24 cellular contexts compared by ENCODE assay signal in the genomic region with DNA sequence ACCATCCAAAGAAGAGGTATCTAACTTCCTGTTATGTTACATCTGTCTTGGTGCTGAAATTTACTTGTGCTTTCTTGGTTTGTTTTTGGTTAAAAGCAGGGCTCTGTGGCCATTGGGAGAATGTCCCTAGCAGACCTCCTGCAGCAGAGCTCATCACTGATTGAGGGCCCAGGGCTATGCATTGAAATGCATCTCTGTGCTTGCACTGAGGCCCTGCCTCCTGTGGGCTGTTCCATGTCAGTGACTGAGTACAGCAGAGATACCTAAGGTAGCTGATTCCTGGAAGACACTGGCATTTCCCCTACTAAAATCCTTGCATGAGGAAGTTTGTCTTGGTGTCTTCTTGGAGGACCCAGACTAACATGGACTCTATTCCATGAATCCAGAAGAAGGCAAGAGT.
"Had no signal": no experiment of that assay in that cellular context is flagged by ENCODE, and none has a peak within 500 bp of the region (broad histone marks: within the 10 kb centered on the region; RNA-seq: fewer than 3 reads in every experiment).

No MANE protein-coding gene starts in this region.

- H3K27me3 Mint-ChIP-seq: activated CD4-positive, alpha-beta T cell treated with anti-CD3 and anti-CD28 coated beads, Interleukin-2, amount 10 ng/mL, durations not matched to agents 7 days and 5 days; central memory CD8-positive, alpha-beta T cell; dendritic cell treated with granulocyte-macrophage colony-stimulating factor and Interleukin-4, amounts not matched to agents 40 ng/mL and 50 ng/mL, for 4 days had no signal

- H3K4me3 ChIP-seq: coronary artery, dorsolateral prefrontal cortex, esophagus muscularis mucosa, gastroesophageal sphincter had no signal

- H3K27ac ChIP-seq: brain microvascular endothelial cell, coronary artery, dorsolateral prefrontal cortex, esophagus muscularis mucosa, foreskin keratinocyte, gastroesophageal sphincter had no signal

- H3K9me3 ChIP-seq: esophagus muscularis mucosa, gastroesophageal sphincter had no signal

- DNase-seq: activated CD4-positive, alpha-beta memory T cell treated with anti-CD3 and anti-CD28 coated beads, Interleukin-2, amount 10 ng/mL, durations not matched to agents 7 days and 5 days; activated CD4-positive, alpha-beta T cell treated with anti-CD3 and anti-CD28 coated beads for 1 hour; activated CD4-positive, alpha-beta T cell treated with anti-CD3 and anti-CD28 coated beads for 4 hours; activated CD4-positive, alpha-beta T cell treated with anti-CD3 and anti-CD28 coated beads, Interleukin-2, amount 10 ng/mL, durations not matched to agents 7 days and 5 days; activated CD4-positive, alpha-beta T cell treated with anti-CD3 and anti-CD28 coated beads, Interleukin-2, amount 50 U/mL, for 4 hours; activated effector memory CD4-positive, alpha-beta T cell treated with anti-CD3 and anti-CD28 coated beads, Interleukin-2, amount 50 U/mL, for 16 hours; activated naive CD4-positive, alpha-beta T cell treated with anti-CD3 and anti-CD28 coated beads for 36 hours; activated naive CD8-positive, alpha-beta T cell treated with anti-CD3 and anti-CD28 coated beads, Interleukin-2, amount 10 ng/mL, durations not matched to agents 7 days and 5 days; activated T-cell treated with anti-CD3 and anti-CD28 coated beads, Interleukin-2, amount 50 U/mL, for 4 hours; brain microvascular endothelial cell; dorsolateral prefrontal cortex; effector memory CD4-positive, alpha-beta T cell; erythroblast; foreskin keratinocyte; head of caudate nucleus; T-helper 2 cell had no signal

- H3K9me3 Mint-ChIP-seq: activated CD4-positive, alpha-beta memory T cell treated with anti-CD3 and anti-CD28 coated beads, Interleukin-2, amount 10 ng/mL, durations not matched to agents 7 days and 5 days; activated CD4-positive, alpha-beta T cell treated with anti-CD3 and anti-CD28 coated beads, Interleukin-2, amount 10 ng/mL, durations not matched to agents 7 days and 5 days; activated naive CD4-positive, alpha-beta T cell treated with anti-CD3 and anti-CD28 coated beads for 36 hours; activated naive CD4-positive, alpha-beta T cell treated with anti-CD3 and anti-CD28 coated beads, Interleukin-2, amount 50 U/mL, for 72 hours; activated naive CD8-positive, alpha-beta T cell treated with anti-CD3 and anti-CD28 coated beads, Interleukin-2, amount 10 ng/mL, durations not matched to agents 7 days and 5 days; activated T-cell treated with anti-CD3 and anti-CD28 coated beads, Interleukin-2, amount 50 U/mL, for 4 hours; activated T-helper 1 cell treated with anti-CD3 and anti-CD28 coated beads, Interleukin-12 subunit alpha, Interleukin-12 subunit beta, Interleukin-2, Interleukin-4 antibody, amounts not matched to agents 30 ng/mL and 10 ng/mL and 1 ng/mL, durations not matched to agents 14 hours and 24 hours and 36 hours; activated T-helper 2 cell treated with anti-CD3 and anti-CD28 coated beads, Interferon-gamma antibody, Interleukin-2, Interleukin-4, amounts not matched to agents 10 μg/mL and 5 μg/mL and 100 μg/mL, durations not matched to agents 14 hours and 24 hours and 36 hours; central memory CD8-positive, alpha-beta T cell; dendritic cell treated with granulocyte-macrophage colony-stimulating factor and Interleukin-4, amounts not matched to agents 40 ng/mL and 50 ng/mL, for 4 days had no signal

- ATAC-seq: activated naive CD4-positive, alpha-beta T cell treated with anti-CD3 and anti-CD28 coated beads, Interleukin-2, amount 50 U/mL, for 72 hours; activated T-cell treated with anti-CD3 and anti-CD28 coated beads, Interleukin-2, amount 50 U/mL, for 4 hours; foreskin keratinocyte; gastroesophageal sphincter had no signal

- H3K4me1 ChIP-seq: esophagus muscularis mucosa, foreskin keratinocyte, gastroesophageal sphincter had no signal

- H3K4me1 Mint-ChIP-seq: activated CD4-positive, alpha-beta memory T cell treated with anti-CD3 and anti-CD28 coated beads, Interleukin-2, amount 10 ng/mL, durations not matched to agents 7 days and 5 days; activated CD4-positive, alpha-beta T cell treated with anti-CD3 and anti-CD28 coated beads, Interleukin-2, amount 10 ng/mL, durations not matched to agents 7 days and 5 days; activated naive CD8-positive, alpha-beta T cell treated with anti-CD3 and anti-CD28 coated beads, Interleukin-2, amount 10 ng/mL, durations not matched to agents 7 days and 5 days had no signal

- H3K36me3 Mint-ChIP-seq: activated naive CD4-positive, alpha-beta T cell treated with anti-CD3 and anti-CD28 coated beads, Interleukin-2, amount 50 U/mL, for 72 hours; activated naive CD8-positive, alpha-beta T cell treated with anti-CD3 and anti-CD28 coated beads, Interleukin-2, amount 10 ng/mL, durations not matched to agents 7 days and 5 days had no signal

- H3K4me3 Mint-ChIP-seq: activated CD4-positive, alpha-beta memory T cell treated with anti-CD3 and anti-CD28 coated beads, Interleukin-2, amount 10 ng/mL, durations not matched to agents 7 days and 5 days; activated CD4-positive, alpha-beta T cell treated with anti-CD3 and anti-CD28 coated beads, Interleukin-2, amount 10 ng/mL, durations not matched to agents 7 days and 5 days; activated naive CD4-positive, alpha-beta T cell treated with anti-CD3 and anti-CD28 coated beads for 36 hours; activated naive CD8-positive, alpha-beta T cell treated with anti-CD3 and anti-CD28 coated beads, Interleukin-2, amount 10 ng/mL, durations not matched to agents 7 days and 5 days; activated T-cell treated with anti-CD3 and anti-CD28 coated beads, Interleukin-2, amount 50 U/mL, for 4 hours; activated T-helper 1 cell treated with anti-CD3 and anti-CD28 coated beads, Interleukin-12 subunit alpha, Interleukin-12 subunit beta, Interleukin-2, Interleukin-4 antibody, amounts not matched to agents 30 ng/mL and 10 ng/mL and 1 ng/mL, durations not matched to agents 14 hours and 24 hours and 36 hours; central memory CD8-positive, alpha-beta T cell; dendritic cell treated with granulocyte-macrophage colony-stimulating factor and Interleukin-4, amounts not matched to agents 40 ng/mL and 50 ng/mL, for 4 days had no signal

- H3K36me3 ChIP-seq: brain microvascular endothelial cell, esophagus muscularis mucosa, gastroesophageal sphincter had no signal

- H3K27ac Mint-ChIP-seq: activated CD4-positive, alpha-beta memory T cell treated with anti-CD3 and anti-CD28 coated beads, Interleukin-2, amount 10 ng/mL, durations not matched to agents 7 days and 5 days; activated CD4-positive, alpha-beta T cell treated with anti-CD3 and anti-CD28 coated beads, Interleukin-2, amount 10 ng/mL, durations not matched to agents 7 days and 5 days; activated naive CD4-positive, alpha-beta T cell treated with anti-CD3 and anti-CD28 coated beads for 36 hours; activated naive CD8-positive, alpha-beta T cell treated with anti-CD3 and anti-CD28 coated beads, Interleukin-2, amount 10 ng/mL, durations not matched to agents 7 days and 5 days; activated T-helper 1 cell treated with anti-CD3 and anti-CD28 coated beads, Interleukin-12 subunit alpha, Interleukin-12 subunit beta, Interleukin-2, Interleukin-4 antibody, amounts not matched to agents 30 ng/mL and 10 ng/mL and 1 ng/mL, durations not matched to agents 14 hours and 24 hours and 36 hours; activated T-helper 2 cell treated with anti-CD3 and anti-CD28 coated beads, Interferon-gamma antibody, Interleukin-2, Interleukin-4, amounts not matched to agents 10 μg/mL and 5 μg/mL and 100 μg/mL, durations not matched to agents 14 hours and 24 hours and 36 hours; dendritic cell treated with granulocyte-macrophage colony-stimulating factor and Interleukin-4, amounts not matched to agents 40 ng/mL and 50 ng/mL, for 4 days had no signal

- H3K27me3 ChIP-seq: dorsolateral prefrontal cortex, esophagus muscularis mucosa, gastroesophageal sphincter had no signal
